In the genomic region with DNA sequence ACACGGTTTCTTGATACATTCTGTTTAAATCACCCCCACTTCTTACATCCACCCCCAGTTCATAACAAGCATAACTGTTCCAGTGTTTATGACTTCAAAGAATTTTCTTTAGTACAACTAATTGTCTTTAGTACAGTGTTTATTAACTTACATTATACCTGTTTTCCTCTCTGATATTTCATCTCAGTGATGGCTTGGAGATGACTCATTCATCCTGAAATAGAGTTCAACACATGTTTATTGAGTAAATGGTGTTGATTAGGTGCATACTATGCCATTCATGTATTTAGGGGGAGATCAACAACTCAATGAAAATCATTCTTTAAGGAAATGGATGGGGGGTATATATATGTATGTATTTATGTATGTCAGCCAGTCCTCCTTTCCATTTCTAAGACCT, we compare ENCODE assay signal across 1 cellular context.
TF ChIP-seq lines count a peak whose summit lies in the region.

No MANE protein-coding gene starts in this region.

TF ChIP-seq in HepG2, 621 proteins besides CTCF, POLR2A, EP300 and RAD21:
- no peak for TF ChIP-seq DNMT1 (CRISPR knock-in tag; IDR thresholded peaks at IDR 0.05)
- no peak for TF ChIP-seq ZBTB38 (CRISPR knock-in tag; IDR thresholded peaks at IDR 0.05)
- TF ChIP-seq NFIC (IDR thresholded peaks at IDR 0.05; ENCODE audit: low read length): no peak
- TF ChIP-seq, protein P1, sequence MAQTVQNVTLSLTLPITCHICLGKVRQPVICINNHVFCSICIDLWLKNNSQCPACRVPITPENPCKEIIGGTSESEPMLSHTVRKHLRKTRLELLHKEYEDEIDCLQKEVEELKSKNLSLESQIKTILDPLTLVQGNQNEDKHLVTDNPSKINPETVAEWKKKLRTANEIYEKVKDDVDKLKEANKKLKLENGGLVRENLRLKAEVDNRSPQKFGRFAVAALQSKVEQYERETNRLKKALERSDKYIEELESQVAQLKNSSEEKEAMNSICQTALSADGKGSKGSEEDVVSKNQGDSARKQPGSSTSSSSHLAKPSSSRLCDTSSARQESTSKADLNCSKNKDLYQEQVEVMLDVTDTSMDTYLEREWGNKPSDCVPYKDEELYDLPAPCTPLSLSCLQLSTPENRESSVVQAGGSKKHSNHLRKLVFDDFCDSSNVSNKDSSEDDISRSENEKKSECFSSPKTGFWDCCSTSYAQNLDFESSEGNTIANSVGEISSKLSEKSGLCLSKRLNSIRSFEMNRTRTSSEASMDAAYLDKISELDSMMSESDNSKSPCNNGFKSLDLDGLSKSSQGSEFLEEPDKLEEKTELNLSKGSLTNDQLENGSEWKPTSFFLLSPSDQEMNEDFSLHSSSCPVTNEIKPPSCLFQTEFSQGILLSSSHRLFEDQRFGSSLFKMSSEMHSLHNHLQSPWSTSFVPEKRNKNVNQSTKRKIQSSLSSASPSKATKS (CRISPR knock-in tag; IDR thresholded peaks at IDR 0.05): no peak
- TF ChIP-seq, protein P2, sequence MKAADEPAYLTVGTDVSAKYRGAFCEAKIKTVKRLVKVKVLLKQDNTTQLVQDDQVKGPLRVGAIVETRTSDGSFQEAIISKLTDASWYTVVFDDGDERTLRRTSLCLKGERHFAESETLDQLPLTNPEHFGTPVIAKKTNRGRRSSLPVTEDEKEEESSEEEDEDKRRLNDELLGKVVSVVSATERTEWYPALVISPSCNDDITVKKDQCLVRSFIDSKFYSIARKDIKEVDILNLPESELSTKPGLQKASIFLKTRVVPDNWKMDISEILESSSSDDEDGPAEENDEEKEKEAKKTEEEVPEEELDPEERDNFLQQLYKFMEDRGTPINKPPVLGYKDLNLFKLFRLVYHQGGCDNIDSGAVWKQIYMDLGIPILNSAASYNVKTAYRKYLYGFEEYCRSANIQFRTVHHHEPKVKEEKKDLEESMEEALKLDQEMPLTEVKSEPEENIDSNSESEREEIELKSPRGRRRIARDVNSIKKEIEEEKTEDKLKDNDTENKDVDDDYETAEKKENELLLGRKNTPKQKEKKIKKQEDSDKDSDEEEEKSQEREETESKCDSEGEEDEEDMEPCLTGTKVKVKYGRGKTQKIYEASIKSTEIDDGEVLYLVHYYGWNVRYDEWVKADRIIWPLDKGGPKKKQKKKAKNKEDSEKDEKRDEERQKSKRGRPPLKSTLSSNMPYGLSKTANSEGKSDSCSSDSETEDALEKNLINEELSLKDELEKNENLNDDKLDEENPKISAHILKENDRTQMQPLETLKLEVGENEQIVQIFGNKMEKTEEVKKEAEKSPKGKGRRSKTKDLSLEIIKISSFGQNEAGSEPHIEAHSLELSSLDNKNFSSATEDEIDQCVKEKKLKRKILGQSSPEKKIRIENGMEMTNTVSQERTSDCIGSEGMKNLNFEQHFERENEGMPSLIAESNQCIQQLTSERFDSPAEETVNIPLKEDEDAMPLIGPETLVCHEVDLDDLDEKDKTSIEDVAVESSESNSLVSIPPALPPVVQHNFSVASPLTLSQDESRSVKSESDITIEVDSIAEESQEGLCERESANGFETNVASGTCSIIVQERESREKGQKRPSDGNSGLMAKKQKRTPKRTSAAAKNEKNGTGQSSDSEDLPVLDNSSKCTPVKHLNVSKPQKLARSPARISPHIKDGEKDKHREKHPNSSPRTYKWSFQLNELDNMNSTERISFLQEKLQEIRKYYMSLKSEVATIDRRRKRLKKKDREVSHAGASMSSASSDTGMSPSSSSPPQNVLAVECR (CRISPR knock-in tag; IDR thresholded peaks at IDR 0.05; ENCODE audit: borderline replicate concordance): no peak
- no peak for TF ChIP-seq ZNF138 (CRISPR knock-in tag; IDR thresholded peaks at IDR 0.05; ENCODE audit: low read depth)
